23 cellular contexts compared by ENCODE assay signal in genomic region chr3:138461246-138461645, GRCh38. TPM values are rescaled to one million over a fixed set of nuclear protein-coding genes. Genes with fewer than 3 reads are reported as not detected.
DNase-seq lines count a peak whose midpoint lies in the region; ATAC-seq and TF ChIP-seq lines count a peak whose summit lies in the region.
"Had no signal": no experiment of that assay in that cellular context is flagged by ENCODE, and none has a peak within 500 bp of the region (broad histone marks: within the 10 kb centered on the region; RNA-seq: fewer than 3 reads in every experiment).

No MANE protein-coding gene starts in this region.

- H3K36me3 Mint-ChIP-seq in activated CD8-positive, alpha-beta memory T cell treated with anti-CD3 and anti-CD28 coated beads, Interleukin-2, amount 10 ng/mL, durations not matched to agents 7 days and 5 days, result no peaks in the 10 kb centered on the region
- H3K36me3 Mint-ChIP-seq in activated T-cell treated with anti-CD3 and anti-CD28 coated beads, Interleukin-2, amount 50 U/mL, for 72 hours (ENCODE audit: insufficient read depth in 2 of 2), result no peaks in the 10 kb centered on the region
- H3K36me3 Mint-ChIP-seq: activated naive CD4-positive, alpha-beta T cell treated with anti-CD3 and anti-CD28 coated beads, Interleukin-2, amount 10 ng/mL, durations not matched to agents 7 days and 5 days; neural progenitor cell had no signal

- H3K27me3 ChIP-seq in left lung, result no peaks in the 10 kb centered on the region
- H3K27me3 ChIP-seq: neural progenitor cell had no signal

- H3K9me3 ChIP-seq in left lung, result no peaks in the 10 kb centered on the region
- H3K9me3 ChIP-seq: left ventricle myocardium inferior had no signal

- ATAC-seq in activated CD8-positive, alpha-beta memory T cell treated with anti-CD3 and anti-CD28 coated beads, Interleukin-2, amount 10 ng/mL, durations not matched to agents 7 days and 5 days, result no peak
- ATAC-seq in left lung (peak; percentile 10), HG03469 (IDR thresholded peaks at IDR 0.05; ENCODE audit: unreplicated experiment) (no peak)
- ATAC-seq in activated T-cell treated with anti-CD3 and anti-CD28 coated beads, Interleukin-2, amount 50 U/mL, for 72 hours (replicated peaks in 1 of 2), result no peak
- ATAC-seq: esophagus mucosa had no signal

- H3K4me3 Mint-ChIP-seq in activated CD8-positive, alpha-beta memory T cell treated with anti-CD3 and anti-CD28 coated beads, Interleukin-2, amount 10 ng/mL, durations not matched to agents 7 days and 5 days, result no peak overlapping the region
- H3K4me3 Mint-ChIP-seq in activated T-cell treated with anti-CD3 and anti-CD28 coated beads, Interleukin-2, amount 50 U/mL, for 72 hours, result no peak overlapping the region
- H3K4me3 Mint-ChIP-seq: activated naive CD4-positive, alpha-beta T cell treated with anti-CD3 and anti-CD28 coated beads, Interleukin-2, amount 10 ng/mL, durations not matched to agents 7 days and 5 days; IgD-negative memory B cell; neural progenitor cell; T-helper 1 cell treated with Interleukin-12 subunit alpha and Interleukin-12 subunit beta and Interleukin-4 antibody, amounts not matched to agents 30 μg/mL and 1 μg/mL, for 36 hours had no signal

- CTCF ChIA-PET in activated CD8-positive, alpha-beta memory T cell treated with anti-CD3 and anti-CD28 coated beads, Interleukin-2, amount 10 ng/mL, durations not matched to agents 7 days and 5 days (lab: Charles Lee), result interaction anchor here (1.8 kb wide), 1 partner anchor 44 kb away, joined by 5 read pairs; no protein-coding TSS in a partner anchor

- intact Hi-C loops in left lung (cut with DNase I), result no loop called here

- peaks cover 2% of the 10 kb centered on the region for H3K4me1 Mint-ChIP-seq in activated CD8-positive, alpha-beta memory T cell treated with anti-CD3 and anti-CD28 coated beads, Interleukin-2, amount 10 ng/mL, durations not matched to agents 7 days and 5 days
- no peaks in the 10 kb centered on the region for H3K4me1 Mint-ChIP-seq in activated T-cell treated with anti-CD3 and anti-CD28 coated beads, Interleukin-2, amount 50 U/mL, for 72 hours (ENCODE audit: low read depth)
- H3K4me1 Mint-ChIP-seq: IgD-negative memory B cell had no signal

- peaks cover 0 to 4% of the 10 kb centered on the region in 2 donors for H3K36me3 ChIP-seq in left lung
- H3K36me3 ChIP-seq: left ventricle myocardium inferior, neural progenitor cell, WERI-Rb-1 had no signal

- TF ChIP-seq CTCF in left lung (IDR thresholded peaks at IDR 0.05), result no peak

- no peak overlapping the region for H3K27ac Mint-ChIP-seq in activated CD8-positive, alpha-beta memory T cell treated with anti-CD3 and anti-CD28 coated beads, Interleukin-2, amount 10 ng/mL, durations not matched to agents 7 days and 5 days
- no peak overlapping the region for H3K27ac Mint-ChIP-seq in activated T-cell treated with anti-CD3 and anti-CD28 coated beads, Interleukin-2, amount 50 U/mL, for 72 hours
- H3K27ac Mint-ChIP-seq: activated naive CD4-positive, alpha-beta T cell treated with anti-CD3 and anti-CD28 coated beads, Interleukin-2, amount 10 ng/mL, durations not matched to agents 7 days and 5 days; neural progenitor cell; T-helper 1 cell treated with Interleukin-12 subunit alpha and Interleukin-12 subunit beta and Interleukin-4 antibody, amounts not matched to agents 30 μg/mL and 1 μg/mL, for 36 hours had no signal

- H3K4me1 ChIP-seq in left lung, result no peaks in the 10 kb centered on the region
- H3K4me1 ChIP-seq: neural progenitor cell had no signal

- H3K4me3 ChIP-seq in left lung, result no peak overlapping the region
- H3K4me3 ChIP-seq: left ventricle myocardium inferior, neural progenitor cell, PC-9 had no signal

- no peaks in the 10 kb centered on the region for H3K9me3 Mint-ChIP-seq in activated CD8-positive, alpha-beta memory T cell treated with anti-CD3 and anti-CD28 coated beads, Interleukin-2, amount 10 ng/mL, durations not matched to agents 7 days and 5 days (ENCODE audit: low read depth)
- H3K9me3 Mint-ChIP-seq in activated T-cell treated with anti-CD3 and anti-CD28 coated beads, Interleukin-2, amount 50 U/mL, for 72 hours, result no peaks in the 10 kb centered on the region
- H3K9me3 Mint-ChIP-seq: activated naive CD4-positive, alpha-beta T cell treated with anti-CD3 and anti-CD28 coated beads, Interleukin-2, amount 10 ng/mL, durations not matched to agents 7 days and 5 days; neural progenitor cell; T-helper 1 cell treated with Interleukin-12 subunit alpha and Interleukin-12 subunit beta and Interleukin-4 antibody, amounts not matched to agents 30 μg/mL and 1 μg/mL, for 36 hours had no signal

- peak; percentile 25 for DNase-seq in activated CD8-positive, alpha-beta memory T cell treated with anti-CD3 and anti-CD28 coated beads, Interleukin-2, amount 10 ng/mL, durations not matched to agents 7 days and 5 days
- no peak for DNase-seq in activated CD8-positive, alpha-beta memory T cell treated with anti-CD3 and anti-CD28 coated beads, Interleukin-2, amount 50 U/mL, for 4 hours
- DNase-seq in astrocyte of the hippocampus (ENCODE audit: low read depth, low spot score), result peak; percentile 20
- no peak for DNase-seq in left lung
- no peak for DNase-seq in activated T-cell treated with anti-CD3 and anti-CD28 coated beads, Interleukin-2, amount 50 U/mL, for 72 hours
- DNase-seq in SW 1271 (lab: John Stamatoyannopoulos, UW), result no peak
- DNase-seq in C1 segment of cervical spinal cord (lab: John Stamatoyannopoulos, UW), result no peak
- DNase-seq: activated naive CD4-positive, alpha-beta T cell treated with anti-CD3 and anti-CD28 coated beads, Interleukin-2, amount 10 ng/mL, durations not matched to agents 7 days and 5 days; activated T-cell treated with anti-CD3 and anti-CD28 coated beads, Interleukin-2, amount 50 U/mL, for 1 hour; effector CD8-positive, alpha-beta T cell; left ventricle myocardium inferior; MM.1S; NCI-H146; NCI-H82; PC-9; WERI-Rb-1 had no signal

- no peak overlapping the region for H3K27ac ChIP-seq in left lung
- H3K27ac ChIP-seq: left ventricle myocardium inferior, neural progenitor cell, PC-9 had no signal

- peaks cover 3% of the 10 kb centered on the region for H3K27me3 Mint-ChIP-seq in activated CD8-positive, alpha-beta memory T cell treated with anti-CD3 and anti-CD28 coated beads, Interleukin-2, amount 10 ng/mL, durations not matched to agents 7 days and 5 days
- H3K27me3 Mint-ChIP-seq in activated T-cell treated with anti-CD3 and anti-CD28 coated beads, Interleukin-2, amount 50 U/mL, for 72 hours (ENCODE audit: low read depth), result peaks cover 6% of the 10 kb centered on the region

RNA-seq across cellular contexts. Expression of gene ESYT3, which starts 26.8 kb away (rescaled TPM):
- under 1 TPM; 0.23 to 0.26 TPM for total RNA-seq in activated CD8-positive, alpha-beta memory T cell treated with anti-CD3 and anti-CD28 coated beads, Interleukin-2, amount 10 ng/mL, durations not matched to agents 7 days and 5 days
- total RNA-seq in left lung, result 10 to 100 TPM; 24.5 to 44.4 TPM
- total RNA-seq in activated T-cell treated with anti-CD3 and anti-CD28 coated beads, Interleukin-2, amount 50 U/mL, for 72 hours, result 1 to 10 TPM in 1 of 2 donors, under 1 TPM in 1; 0.22 to 1.1 TPM
- total RNA-seq: G401, glomerular endothelial cell had no signal

Comparison
In these comparisons a context has a peak if more than half of its experiments do, and no peak if none do; other contexts are left out.
1. DNase-seq: peak in activated CD8-positive, alpha-beta memory T cell treated with anti-CD3 and anti-CD28 coated beads, Interleukin-2, amount 10 ng/mL, durations not matched to agents 7 days and 5 days (single experiment) and astrocyte of the hippocampus (single experiment); none in activated CD8-positive, alpha-beta memory T cell treated with anti-CD3 and anti-CD28 coated beads, Interleukin-2, amount 50 U/mL, for 4 hours (single experiment), left lung (0 of 2), activated T-cell treated with anti-CD3 and anti-CD28 coated beads, Interleukin-2, amount 50 U/mL, for 72 hours (0 of 2), SW 1271 (0 of 2) and C1 segment of cervical spinal cord (0 of 14).
2. RNA of gene ESYT3, which starts 26.8 kb away (total RNA-seq): 24.5 to 44.4 TPM in left lung; 0.22 to 1.1 TPM in activated T-cell treated with anti-CD3 and anti-CD28 coated beads, Interleukin-2, amount 50 U/mL, for 72 hours and 0.23 to 0.26 TPM in activated CD8-positive, alpha-beta memory T cell treated with anti-CD3 and anti-CD28 coated beads, Interleukin-2, amount 10 ng/mL, durations not matched to agents 7 days and 5 days; every median in the first group is over 10 times any median in the second.